Comparison of ENCODE assay signal across 23 cellular contexts in genomic region chr11:109138200-109138599, GRCh38.
"Had no signal": no experiment of that assay in that cellular context is flagged by ENCODE, and none has a peak within 500 bp of the region (broad histone marks: within the 10 kb centered on the region; RNA-seq: fewer than 3 reads in every experiment).

No MANE protein-coding gene starts in this region.

- H3K27ac ChIP-seq: esophagus muscularis mucosa, left ventricle myocardium inferior, tibial artery, uterus had no signal

- H3K27me3 ChIP-seq: esophagus muscularis mucosa, tibial artery, uterus had no signal

- DNase-seq: activated CD4-positive, alpha-beta T cell treated with anti-CD3 and anti-CD28 coated beads for 48 hours; activated CD4-positive, CD25-positive, alpha-beta regulatory T cell; activated CD8-positive, alpha-beta T cell treated with anti-CD3 and anti-CD28 coated beads for 36 hours; activated naive CD4-positive, alpha-beta T cell treated with anti-CD3 and anti-CD28 coated beads for 36 hours; activated T-cell treated with anti-CD3 and anti-CD28 coated beads, Interleukin-2, amount 50 U/mL, for 24 hours; anterior cingulate cortex; effector CD8-positive, alpha-beta T cell; head of caudate nucleus; left ventricle myocardium inferior; nephron progenitor cell; occipital lobe; posterior cingulate gyrus; stimulated activated CD4-positive, alpha-beta T cell treated with anti-CD3 and anti-CD28 coated beads, Interleukin-12 subunit alpha, Interleukin-12 subunit beta, amount 100 ng/mL, for 4 hours; stimulated activated CD4-positive, alpha-beta T cell treated with anti-CD3 and anti-CD28 coated beads, Interleukin-1b, Interleukin-23, amount 100 ng/mL, for 48 hours; stimulated activated naive CD4-positive, alpha-beta T cell treated with Interleukin-2 at 50 U/mL for 16 hours; substantia nigra; T-helper 1 cell; T1000; tibial artery; uterus had no signal

- H3K9me3 ChIP-seq: esophagus muscularis mucosa, tibial artery, uterus had no signal

- H3K27ac Mint-ChIP-seq: activated CD8-positive, alpha-beta T cell treated with anti-CD3 and anti-CD28 coated beads for 36 hours; activated naive CD4-positive, alpha-beta T cell treated with anti-CD3 and anti-CD28 coated beads for 36 hours; activated T-cell treated with anti-CD3 and anti-CD28 coated beads, Interleukin-2, amount 50 U/mL, for 24 hours; activated T-helper 2 cell treated with anti-CD3 and anti-CD28 coated beads, Interferon-gamma antibody, Interleukin-2, Interleukin-4, amounts not matched to agents 10 μg/mL and 5 μg/mL and 100 μg/mL, durations not matched to agents 14 hours and 24 hours and 36 hours; dendritic cell treated with granulocyte-macrophage colony-stimulating factor and Interleukin-4, amounts not matched to agents 40 ng/mL and 50 ng/mL, for 4 days; nephron progenitor cell had no signal

- H3K4me3 ChIP-seq: esophagus muscularis mucosa, left ventricle myocardium inferior, tibial artery, uterus had no signal

- H3K4me1 ChIP-seq: esophagus muscularis mucosa, left ventricle myocardium inferior, tibial artery, uterus had no signal

- H3K4me3 Mint-ChIP-seq: activated CD8-positive, alpha-beta T cell treated with anti-CD3 and anti-CD28 coated beads for 36 hours; activated naive CD4-positive, alpha-beta T cell treated with anti-CD3 and anti-CD28 coated beads for 36 hours; activated T-cell treated with anti-CD3 and anti-CD28 coated beads, Interleukin-2, amount 50 U/mL, for 24 hours; dendritic cell treated with granulocyte-macrophage colony-stimulating factor and Interleukin-4, amounts not matched to agents 40 ng/mL and 50 ng/mL, for 4 days; nephron progenitor cell had no signal

- H3K36me3 ChIP-seq: esophagus muscularis mucosa, left ventricle myocardium inferior, tibial artery, uterus had no signal

- ATAC-seq: activated CD8-positive, alpha-beta T cell treated with anti-CD3 and anti-CD28 coated beads for 36 hours had no signal

- H3K9me3 Mint-ChIP-seq: activated CD8-positive, alpha-beta T cell treated with anti-CD3 and anti-CD28 coated beads for 36 hours; activated naive CD4-positive, alpha-beta T cell treated with anti-CD3 and anti-CD28 coated beads for 36 hours; activated T-cell treated with anti-CD3 and anti-CD28 coated beads, Interleukin-2, amount 50 U/mL, for 24 hours; activated T-helper 2 cell treated with anti-CD3 and anti-CD28 coated beads, Interferon-gamma antibody, Interleukin-2, Interleukin-4, amounts not matched to agents 10 μg/mL and 5 μg/mL and 100 μg/mL, durations not matched to agents 14 hours and 24 hours and 36 hours had no signal

- H3K27me3 Mint-ChIP-seq: activated T-cell treated with anti-CD3 and anti-CD28 coated beads, Interleukin-2, amount 50 U/mL, for 24 hours; dendritic cell treated with granulocyte-macrophage colony-stimulating factor and Interleukin-4, amounts not matched to agents 40 ng/mL and 50 ng/mL, for 4 days had no signal
